8 cellular contexts compared by ENCODE assay signal in genomic region chr21:32940079-32941014, GRCh38.
DNase-seq lines count a peak whose midpoint lies in the region; ATAC-seq, FAIRE-seq and TF ChIP-seq lines count a peak whose summit lies in the region.

No MANE protein-coding gene starts in this region.

- no peak overlapping the region for H3K27ac ChIP-seq in A549

- H3K9me3 Mint-ChIP-seq in natural killer cell, result no peaks in the 10 kb centered on the region

- intact Hi-C loops in natural killer cell (cut with micrococcal nuclease), result loop anchor here (5.0 kb wide), 2 partner anchors 187 to 257 kb away; no protein-coding TSS in a partner anchor

- peak in 1 of 2 experiments; percentile 71; a peak in 4 of 6 replicates for ATAC-seq in A549
- peak; percentile 54 to 75 (median 74) for ATAC-seq in natural killer cell
- no peak for ATAC-seq in HG03457 (IDR thresholded peaks at IDR 0.05; ENCODE audit: unreplicated experiment)
- ATAC-seq in GM18502 (IDR thresholded peaks at IDR 0.05; ENCODE audit: poor library complexity, unreplicated experiment), result no peak

- no peaks in the 10 kb centered on the region for H3K36me3 Mint-ChIP-seq in natural killer cell

- TF ChIP-seq CTCF in A549 (IDR thresholded peaks at IDR 0.05) (peak; percentile 52), epithelial cell of esophagus (IDR thresholded peaks at IDR 0.05; ENCODE audit: insufficient read depth, low read depth, low read length, missing control alignments) (peak; percentile 82), natural killer cell (IDR thresholded peaks at IDR 0.05) (peak; percentile 79)

- peak overlapping the region; percentile 47; the same call in 2 of the 3 replicates for H3K4me2 ChIP-seq in A549

- H3K4me1 Mint-ChIP-seq in natural killer cell, result peaks cover 15 to 17% of the 10 kb centered on the region in 2 donors

- CTCF ChIA-PET in A549 (lab: Yijun Ruan, JAX), result interaction anchor here (0.6 to 5.6 kb wide), 40 partner anchors 9 to 673 kb away, joined by 3 to 56 read pairs (median 4); no protein-coding TSS in a partner anchor

- no peak for TF ChIP-seq EP300 in A549 (IDR thresholded peaks at IDR 0.05)

- no peak overlapping the region for H3K27ac Mint-ChIP-seq in natural killer cell

- H3K27me3 Mint-ChIP-seq in natural killer cell (ENCODE audit: low read depth in 2 of 2), result peaks cover 4 to 5% of the 10 kb centered on the region in 2 donors

- no peak for FAIRE-seq in A549 (lab: Jason Lieb, UNC)

- POLR2A ChIA-PET in A549 (lab: Yijun Ruan, JAX), result no interaction called here

- TF ChIP-seq RAD21 in A549 (conservative IDR thresholded peaks at IDR 0.05 in 1 of 2, IDR thresholded peaks at IDR 0.05 in 1 of 2), result peak; percentile 49 to 51

- TF ChIP-seq POLR2A in A549 (IDR thresholded peaks at IDR 0.05; ENCODE audit: low read length), result no peak

- DNase-seq in A549 (ENCODE audit: low read depth in 1 of 2, low spot score in 1 of 2) (peak; percentile 7 to 42), GM03348 (ENCODE audit: low spot score) (peak; percentile 58), NCI-H2029 (lab: John Stamatoyannopoulos, UW) (peak; percentile 54), epithelial cell of esophagus (ENCODE audit: low read depth) (peak; percentile 62), natural killer cell (no peak)
- DNase-seq in activated CD4-positive, alpha-beta T cell treated with anti-CD3 and anti-CD28 coated beads for 1 hour, result peak; percentile 11

- no peak overlapping the region for H3K4me3 ChIP-seq in A549
- no peak overlapping the region for H3K4me3 ChIP-seq in epithelial cell of esophagus (ENCODE audit: low read length)

- 32% methylated on average over 23 of the region's 23 CpGs for WGBS in A549 (ENCODE audit: missing lambda C conversion rate)

- H3K4me1 ChIP-seq in A549, result peaks cover 5% of the 10 kb centered on the region; the same call in 1 of the 3 replicates

- no peak overlapping the region for H3K4me3 Mint-ChIP-seq in natural killer cell

- no peaks in the 10 kb centered on the region for H3K9me3 ChIP-seq in A549

TF ChIP-seq in A549, 52 proteins besides CTCF, POLR2A, EP300 and RAD21:
- TF ChIP-seq EHF (CRISPR knock-in tag; IDR thresholded peaks at IDR 0.05) (no peak), SMC3 (IDR thresholded peaks at IDR 0.05) (peak; percentile 62)

Comparison
In these comparisons a context has a peak if more than half of its experiments do, and no peak if none do; other contexts are left out.
1. ATAC-seq: peak in natural killer cell (3 of 3); none in HG03457 (single experiment) and GM18502 (single experiment).
2. Peak in every context shown above with its lines, with median percentiles within 50 percentile points of each other: CTCF ChIP-seq.